ENCODE assay signal across 8 cellular contexts in genomic region chr22:32474635-32475427, GRCh38. TPM values are rescaled to one million over a fixed set of nuclear protein-coding genes. Genes with fewer than 3 reads are reported as not detected.
DNase-seq lines count a peak whose midpoint lies in the region; ATAC-seq and TF ChIP-seq lines count a peak whose summit lies in the region.

FBXO7 (plus strand) TSS chr22:32474811; CDS start chr22:32475003, 192 bp downstream.

- peak; percentile 47 for TF ChIP-seq CTCF in OCI-LY3 (IDR thresholded peaks at IDR 0.05; ENCODE audit: low read depth, low read length)

- H3K4me2 ChIP-seq in OCI-LY3 (ENCODE audit: low read length), result peak within 1 kb of the TSS; percentile 91

- H3K27me3 ChIP-seq in HUES64 (ENCODE audit: insufficient read depth, low read length) (peaks cover 14% of the 10 kb centered on the region), OCI-LY3 (ENCODE audit: low read depth, low read length) (0 out of 2 replicates have a peak, but pooled peaks cover 12% of the 10 kb centered on the region)

- DNase-seq in Caki2 (ENCODE audit: low read depth) (peak; percentile 93), activated T-cell treated with anti-CD3 and anti-CD28 coated beads for 1 hour (ENCODE audit: low read depth) (peak; percentile 79), epidermal melanocyte (ENCODE audit: insufficient read length, low spot score) (peak; percentile 79), middle frontal gyrus (ENCODE audit: extremely low spot score, low spot score) (peak; percentile 80)
- peak; percentile 77 to 81 for DNase-seq in stimulated activated CD8-positive, alpha-beta memory T cell treated with anti-CD3 and anti-CD28 coated beads, Interleukin-2, amount 100 ng/mL, for 48 hours (ENCODE audit: low read depth in 2 of 2)

- no peaks in the 10 kb centered on the region for H3K36me3 ChIP-seq in HUES64 (ENCODE audit: insufficient read depth, low read length)
- peaks cover 5% of the 10 kb centered on the region for H3K36me3 ChIP-seq in OCI-LY3 (replicated peaks; ENCODE audit: low read depth, low read length)

- peak within 1 kb of the TSS; percentile 64 for H2AFZ ChIP-seq in OCI-LY3 (ENCODE audit: low read depth, low read length)

- H4K20me1 ChIP-seq in OCI-LY3 (ENCODE audit: insufficient read depth, low read length), result peaks cover 37% of the 10 kb centered on the region

- H3K4me3 ChIP-seq in HUES64 (ENCODE audit: low read length) (peak within 1 kb of the TSS; percentile 97), OCI-LY3 (ENCODE audit: low read length) (peak within 1 kb of the TSS; percentile 84)

- H3K27ac ChIP-seq in HUES64 (ENCODE audit: low read depth, low read length), result peak within 1 kb of the TSS; percentile 84
- H3K27ac ChIP-seq in OCI-LY3 (ENCODE audit: low read length), result peak within 1 kb of the TSS; percentile 75

- H3K9me3 ChIP-seq in HUES64 (ENCODE audit: insufficient read depth, low read depth, low read length), result no peaks in the 10 kb centered on the region
- H3K9me3 ChIP-seq in OCI-LY3 (ENCODE audit: insufficient read depth, low read length), result no peaks in the 10 kb centered on the region

- WGBS in HUES64, result under 1% methylated on average over 90 of the region's 90 CpGs

- in situ Hi-C loops in Caki2 (cut with HindIII; ENCODE audit: low pct_unique_long_range_greater_than_20kb, low sequenced_read_pairs), result loop anchor here (10.0 kb wide), 1 partner anchor 70 kb away; no protein-coding TSS in a partner anchor

- H3K4me1 ChIP-seq in HUES64 (ENCODE audit: insufficient read depth, low read length) (peaks cover 13% of the 10 kb centered on the region; the same call in 1 of the 2 replicates), OCI-LY3 (ENCODE audit: low read length) (peaks cover 23% of the 10 kb centered on the region)

- ATAC-seq in GM21390 (IDR thresholded peaks at IDR 0.05; ENCODE audit: unreplicated experiment), result peak; percentile 57

- H3K9ac ChIP-seq in HUES64 (ENCODE audit: low read depth, low read length), result peak within 1 kb of the TSS; percentile 82
- H3K9ac ChIP-seq in OCI-LY3 (ENCODE audit: low read length), result peak within 1 kb of the TSS; percentile 82

- peaks cover 47% of the 10 kb centered on the region for H3K79me2 ChIP-seq in OCI-LY3 (ENCODE audit: low read length)

RNA-seq across cellular contexts. Expression of gene FBXO7, which starts in this region (rescaled TPM):
- total RNA-seq in Caki2 (2014; rRNA removed; shearing (Covaris generic); ENCODE audit: low replicate concordance), result 136 and 145 TPM in 2 replicates
- polyA plus RNA-seq in HUES64 (2013, experiment 1 of 2), result 49.0 TPM
- polyA plus RNA-seq in HUES64 (2013, experiment 2 of 2), result 53.8 TPM

Comparison
In these comparisons a context has a peak if more than half of its experiments do, and no peak if none do; other contexts are left out.
1. Peak in every context shown above with its lines: DNase-seq, ATAC-seq, H3K4me3 ChIP-seq and H3K27ac ChIP-seq.